Comparison of ENCODE assay signal across 17 cellular contexts in genomic region chr18:48031641-48032040, GRCh38.
"Had no signal": no experiment of that assay in that cellular context is flagged by ENCODE, and none has a peak within 500 bp of the region (broad histone marks: within the 10 kb centered on the region; RNA-seq: fewer than 3 reads in every experiment).

No MANE protein-coding gene starts in this region.

- H3K36me3 ChIP-seq: ascending aorta, left lung, neutrophil, pancreas, right lobe of liver, uterus had no signal

- H3K4me3 Mint-ChIP-seq: activated CD4-positive, alpha-beta T cell treated with anti-CD3 and anti-CD28 coated beads, Interleukin-2, amount 10 ng/mL, durations not matched to agents 7 days and 5 days; activated CD8-positive, alpha-beta T cell treated with anti-CD3 and anti-CD28 coated beads, Interleukin-2, amount 10 ng/mL, durations not matched to agents 7 days and 5 days; activated naive CD4-positive, alpha-beta T cell treated with anti-CD3 and anti-CD28 coated beads, Interleukin-2, amount 50 U/mL, for 24 hours; activated T-cell treated with anti-CD3 and anti-CD28 coated beads, Interleukin-2, amount 50 U/mL, for 4 hours; dendritic cell treated with granulocyte-macrophage colony-stimulating factor and Interleukin-4, amounts not matched to agents 40 ng/mL and 50 ng/mL, for 4 days; memory B cell; naive B cell; stimulated activated naive B cell treated with anti-CD40 and anti-IgM and Interleukin-4, amounts not matched to agents 10 μg/mL and 1 μg/mL and 100 μg/mL, for 72 hours had no signal

- H3K27ac Mint-ChIP-seq: activated CD4-positive, alpha-beta T cell treated with anti-CD3 and anti-CD28 coated beads, Interleukin-2, amount 10 ng/mL, durations not matched to agents 7 days and 5 days; activated CD8-positive, alpha-beta T cell treated with anti-CD3 and anti-CD28 coated beads, Interleukin-2, amount 10 ng/mL, durations not matched to agents 7 days and 5 days; activated naive CD4-positive, alpha-beta T cell treated with anti-CD3 and anti-CD28 coated beads, Interleukin-2, amount 50 U/mL, for 24 hours; dendritic cell treated with granulocyte-macrophage colony-stimulating factor and Interleukin-4, amounts not matched to agents 40 ng/mL and 50 ng/mL, for 4 days; memory B cell; naive B cell; stimulated activated naive B cell treated with anti-CD40 and anti-IgM and Interleukin-4, amounts not matched to agents 10 μg/mL and 1 μg/mL and 100 μg/mL, for 72 hours had no signal

- DNase-seq: activated T-cell treated with anti-CD3 and anti-CD28 coated beads, Interleukin-2, amount 50 U/mL, for 4 hours; effector CD8-positive, alpha-beta T cell; naive B cell; stimulated activated naive B cell treated with anti-CD40 and anti-IgM and Interleukin-4, amounts not matched to agents 10 μg/mL and 1 μg/mL and 100 μg/mL, for 72 hours had no signal

- H3K27ac ChIP-seq: ascending aorta, left lung, neutrophil, pancreas, right lobe of liver, uterus had no signal

- H3K9me3 Mint-ChIP-seq: activated CD4-positive, alpha-beta T cell treated with anti-CD3 and anti-CD28 coated beads, Interleukin-2, amount 10 ng/mL, durations not matched to agents 7 days and 5 days; activated naive CD4-positive, alpha-beta T cell treated with anti-CD3 and anti-CD28 coated beads, Interleukin-2, amount 50 U/mL, for 24 hours; activated T-cell treated with anti-CD3 and anti-CD28 coated beads, Interleukin-2, amount 50 U/mL, for 4 hours; dendritic cell treated with granulocyte-macrophage colony-stimulating factor and Interleukin-4, amounts not matched to agents 40 ng/mL and 50 ng/mL, for 4 days; memory B cell; naive B cell; stimulated activated naive B cell treated with anti-CD40 and anti-IgM and Interleukin-4, amounts not matched to agents 10 μg/mL and 1 μg/mL and 100 μg/mL, for 72 hours had no signal

- H3K27me3 ChIP-seq: ascending aorta, left lung, neutrophil, pancreas, right lobe of liver, uterus had no signal

- H3K4me3 ChIP-seq: ascending aorta, left lung, mucosa of descending colon, pancreas, right lobe of liver, uterus had no signal

- H3K4me1 Mint-ChIP-seq: activated CD4-positive, alpha-beta T cell treated with anti-CD3 and anti-CD28 coated beads, Interleukin-2, amount 10 ng/mL, durations not matched to agents 7 days and 5 days; activated naive CD4-positive, alpha-beta T cell treated with anti-CD3 and anti-CD28 coated beads, Interleukin-2, amount 50 U/mL, for 24 hours; memory B cell; naive B cell; stimulated activated naive B cell treated with anti-CD40 and anti-IgM and Interleukin-4, amounts not matched to agents 10 μg/mL and 1 μg/mL and 100 μg/mL, for 72 hours had no signal

- H3K27me3 Mint-ChIP-seq: activated CD4-positive, alpha-beta T cell treated with anti-CD3 and anti-CD28 coated beads, Interleukin-2, amount 10 ng/mL, durations not matched to agents 7 days and 5 days; dendritic cell treated with granulocyte-macrophage colony-stimulating factor and Interleukin-4, amounts not matched to agents 40 ng/mL and 50 ng/mL, for 4 days had no signal

- ATAC-seq: activated CD4-positive, CD25-positive, alpha-beta regulatory T cell treated with anti-CD3 and anti-CD28 coated beads, Interleukin-2, amount 50 U/mL, for 24 hours; activated CD8-positive, alpha-beta T cell treated with anti-CD3 and anti-CD28 coated beads, Interleukin-2, amount 10 ng/mL, durations not matched to agents 7 days and 5 days had no signal

- H3K4me1 ChIP-seq: pancreas, right lobe of liver, uterus had no signal

- H3K9me3 ChIP-seq: ascending aorta, left lung, mucosa of descending colon, neutrophil, pancreas, right lobe of liver, uterus had no signal

- H3K36me3 Mint-ChIP-seq: activated naive CD4-positive, alpha-beta T cell treated with anti-CD3 and anti-CD28 coated beads, Interleukin-2, amount 50 U/mL, for 24 hours; memory B cell; naive B cell; stimulated activated naive B cell treated with anti-CD40 and anti-IgM and Interleukin-4, amounts not matched to agents 10 μg/mL and 1 μg/mL and 100 μg/mL, for 72 hours had no signal
